2 cellular contexts compared by ENCODE assay signal in genomic region chr12:27193106-27193505, GRCh38.
TF ChIP-seq lines count a peak whose summit lies in the region.

No MANE protein-coding gene starts in this region.

TF ChIP-seq in liver, 16 proteins besides CTCF, POLR2A, EP300 and RAD21 (continued from another document):
- no peak for TF ChIP-seq YY1 (IDR thresholded peaks at IDR 0.05)
- TF ChIP-seq TAF1 (conservative IDR thresholded peaks at IDR 0.05) = peak; percentile 26
- peak; percentile 68 for TF ChIP-seq ATF3 (IDR thresholded peaks at IDR 0.05)
- peak; percentile 73 for TF ChIP-seq SP1 (IDR thresholded peaks at IDR 0.05)
- peak; percentile 87 for TF ChIP-seq JUND (IDR thresholded peaks at IDR 0.05)
- TF ChIP-seq ZBTB33 (IDR thresholded peaks at IDR 0.05) = no peak
- peak; percentile 49 for TF ChIP-seq NR2F2 (IDR thresholded peaks at IDR 0.05)
- TF ChIP-seq FOXA1 (IDR thresholded peaks at IDR 0.05) = no peak
- TF ChIP-seq HNF4G (IDR thresholded peaks at IDR 0.05) = peak; percentile 39
- TF ChIP-seq REST (IDR thresholded peaks at IDR 0.05) = no peak

TF ChIP-seq in HepG2, 621 proteins besides CTCF, POLR2A, EP300 and RAD21 (continued from another document):
- no peak for TF ChIP-seq CERS6 (CRISPR knock-in tag; IDR thresholded peaks at IDR 0.05)
- no peak for TF ChIP-seq ZNF589 (CRISPR knock-in tag; conservative IDR thresholded peaks at IDR 0.05)
- no peak for TF ChIP-seq ZFP36 (IDR thresholded peaks at IDR 0.05; ENCODE audit: borderline replicate concordance, low read depth, low read length, partially characterized antibody)
- TF ChIP-seq ZNF629 (CRISPR knock-in tag; conservative IDR thresholded peaks at IDR 0.05) = no peak
- no peak for TF ChIP-seq RBFOX2 (IDR thresholded peaks at IDR 0.05; ENCODE audit: low read depth, low read length)
- TF ChIP-seq SIN3A (IDR thresholded peaks at IDR 0.05; ENCODE audit: borderline replicate concordance, low read depth, low read length) = no peak
